ENCODE assay signal across 1 cellular context in genomic region chr2:111102216-111102615, GRCh38.
TF ChIP-seq lines count a peak whose summit lies in the region.

No MANE protein-coding gene starts in this region.

TF ChIP-seq in K562, 482 proteins besides CTCF, POLR2A, EP300 and RAD21 (continued from another document):
- TF ChIP-seq ZNF146 (CRISPR knock-in tag; IDR thresholded peaks at IDR 0.05; ENCODE audit: unreplicated experiment) = no peak
- no peak for TF ChIP-seq HNRNPL (IDR thresholded peaks at IDR 0.05; ENCODE audit: low read depth, low read length)
